ENCODE assay signal across 14 cellular contexts in genomic region chr10:26792780-26793495, GRCh38.
DNase-seq lines count a peak whose midpoint lies in the region; ATAC-seq, FAIRE-seq and TF ChIP-seq lines count a peak whose summit lies in the region.
"Had no signal": no experiment of that assay in that cellular context is flagged by ENCODE, and none has a peak within 500 bp of the region (broad histone marks: within the 10 kb centered on the region; RNA-seq: fewer than 3 reads in every experiment).

No MANE protein-coding gene starts in this region.

- peaks cover 49% of the 10 kb centered on the region for H3K36me3 Mint-ChIP-seq in activated T-cell treated with anti-CD3 and anti-CD28 coated beads, Interleukin-2, amount 50 U/mL, for 24 hours (ENCODE audit: low read depth)
- peaks cover 29% of the 10 kb centered on the region for H3K36me3 Mint-ChIP-seq in activated T-cell treated with anti-CD3 and anti-CD28 coated beads, Interleukin-2, amount 50 U/mL, for 4 hours (ENCODE audit: insufficient read depth)
- H3K36me3 Mint-ChIP-seq in astrocyte (ENCODE audit: low read depth, unreplicated experiment): peaks cover 11% of the 10 kb centered on the region
- peaks cover 47% of the 10 kb centered on the region for H3K36me3 Mint-ChIP-seq in CD4-positive, alpha-beta T cell (ENCODE audit: low read depth)

- POLR2A ChIA-PET in CD4-positive, alpha-beta T cell (lab: Charles Lee): no interaction called here

- H3K27ac Mint-ChIP-seq in activated T-cell treated with anti-CD3 and anti-CD28 coated beads, Interleukin-2, amount 50 U/mL, for 24 hours: peak overlapping the region; percentile 3
- H3K27ac Mint-ChIP-seq in astrocyte (ENCODE audit: unreplicated experiment): no peak overlapping the region
- no peak overlapping the region for H3K27ac Mint-ChIP-seq in CD4-positive, alpha-beta T cell
- H3K27ac Mint-ChIP-seq: activated naive CD4-positive, alpha-beta T cell treated with anti-CD3 and anti-CD28 coated beads for 36 hours had no signal

- no peak for TF ChIP-seq CTCF in astrocyte (IDR thresholded peaks at IDR 0.05; ENCODE audit: insufficient read depth, low read depth, low read length)
- no peak for TF ChIP-seq CTCF in Peyer's patch (IDR thresholded peaks at IDR 0.05)
- TF ChIP-seq CTCF in prostate gland (IDR thresholded peaks at IDR 0.05): no peak
- no peak for TF ChIP-seq CTCF in CD4-positive, alpha-beta T cell (IDR thresholded peaks at IDR 0.05)

- no peak overlapping the region for H3K4me3 ChIP-seq in astrocyte (ENCODE audit: insufficient read depth, low read depth, low read length)
- H3K4me3 ChIP-seq in Peyer's patch: no peak overlapping the region
- H3K4me3 ChIP-seq in prostate gland: no peak overlapping the region

- TF ChIP-seq POLR2A in Peyer's patch (IDR thresholded peaks at IDR 0.05) (no peak), prostate gland (IDR thresholded peaks at IDR 0.05) (no peak)

- DNase-seq in activated T-cell treated with anti-CD3 and anti-CD28 coated beads, Interleukin-2, amount 50 U/mL, for 24 hours: no peak
- DNase-seq in activated T-cell treated with anti-CD3 and anti-CD28 coated beads, Interleukin-2, amount 50 U/mL, for 4 hours: no peak
- DNase-seq in astrocyte (ENCODE audit: low read depth) (no peak), left lobe of liver (ENCODE audit: low spot score) (no peak), superior temporal gyrus (ENCODE audit: extremely low spot score) (peak; percentile 67), Peyer's patch (no peak), prostate gland (ENCODE audit: low spot score) (no peak)
- no peak for DNase-seq in CD4-positive, alpha-beta T cell
- DNase-seq: 8988T; activated naive CD4-positive, alpha-beta T cell treated with anti-CD3 and anti-CD28 coated beads for 36 hours; KG1; NCI-H1417 treated with DMSO at 0.1 percent for 48 hours had no signal

- H3K4me1 ChIP-seq in astrocyte (ENCODE audit: insufficient read depth, low read length): no peaks in the 10 kb centered on the region
- no peaks in the 10 kb centered on the region for H3K4me1 ChIP-seq in Peyer's patch
- no peaks in the 10 kb centered on the region for H3K4me1 ChIP-seq in prostate gland (replicated peaks)

- no peaks in the 10 kb centered on the region for H3K27me3 Mint-ChIP-seq in activated T-cell treated with anti-CD3 and anti-CD28 coated beads, Interleukin-2, amount 50 U/mL, for 24 hours
- H3K27me3 Mint-ChIP-seq in activated T-cell treated with anti-CD3 and anti-CD28 coated beads, Interleukin-2, amount 50 U/mL, for 4 hours (ENCODE audit: low read depth): no peaks in the 10 kb centered on the region
- H3K27me3 Mint-ChIP-seq in astrocyte (ENCODE audit: low read depth, unreplicated experiment): no peaks in the 10 kb centered on the region
- H3K27me3 Mint-ChIP-seq in CD4-positive, alpha-beta T cell: no peaks in the 10 kb centered on the region

- ATAC-seq in activated T-cell treated with anti-CD3 and anti-CD28 coated beads, Interleukin-2, amount 50 U/mL, for 4 hours: no peak
- peak; percentile 60 for ATAC-seq in left lobe of liver
- no peak for ATAC-seq in CD4-positive, alpha-beta T cell (ENCODE audit: poor library complexity)

- H2AFZ ChIP-seq in astrocyte (ENCODE audit: low read depth, low read length): no peak overlapping the region

- peaks cover 91% of the 10 kb centered on the region for H3K79me2 ChIP-seq in astrocyte (ENCODE audit: insufficient read depth, low read length)

- peak; percentile 79 for FAIRE-seq in astrocyte (lab: Jason Lieb, UNC)

- H4K20me1 ChIP-seq in astrocyte (ENCODE audit: insufficient read depth, low read length): peaks cover 63% of the 10 kb centered on the region

- peaks cover 9% of the 10 kb centered on the region for H3K9me3 Mint-ChIP-seq in activated T-cell treated with anti-CD3 and anti-CD28 coated beads, Interleukin-2, amount 50 U/mL, for 24 hours
- peaks cover 8% of the 10 kb centered on the region for H3K9me3 Mint-ChIP-seq in activated T-cell treated with anti-CD3 and anti-CD28 coated beads, Interleukin-2, amount 50 U/mL, for 4 hours
- no peaks in the 10 kb centered on the region for H3K9me3 Mint-ChIP-seq in astrocyte (ENCODE audit: unreplicated experiment)
- H3K9me3 Mint-ChIP-seq in CD4-positive, alpha-beta T cell: peaks cover 3% of the 10 kb centered on the region

- H3K9me3 ChIP-seq in astrocyte (ENCODE audit: insufficient read depth, low read depth, low read length): no peaks in the 10 kb centered on the region
- H3K9me3 ChIP-seq in Peyer's patch: peaks cover 0 to 6% (median 0%) of the 10 kb centered on the region in 4 donors
- no peaks in the 10 kb centered on the region for H3K9me3 ChIP-seq in prostate gland
- H3K9me3 ChIP-seq in CD4-positive, alpha-beta T cell (ENCODE audit: control insufficient read depth, low read length): no peaks in the 10 kb centered on the region

- H3K4me1 Mint-ChIP-seq in activated T-cell treated with anti-CD3 and anti-CD28 coated beads, Interleukin-2, amount 50 U/mL, for 24 hours (ENCODE audit: low read depth): peaks cover 51% of the 10 kb centered on the region
- peaks cover 44% of the 10 kb centered on the region for H3K4me1 Mint-ChIP-seq in activated T-cell treated with anti-CD3 and anti-CD28 coated beads, Interleukin-2, amount 50 U/mL, for 4 hours (ENCODE audit: low read depth)
- H3K4me1 Mint-ChIP-seq in astrocyte (ENCODE audit: low read depth, unreplicated experiment): peaks cover 14% of the 10 kb centered on the region
- peaks cover 62% of the 10 kb centered on the region for H3K4me1 Mint-ChIP-seq in CD4-positive, alpha-beta T cell (ENCODE audit: low read depth)

- 32% methylated on average over 2 of the region's 2 CpGs for WGBS in prostate gland

- H3K9ac ChIP-seq in astrocyte (ENCODE audit: low read length): no peak overlapping the region

- intact Hi-C loops in prostate gland (cut with DNase I): no loop called here
- intact Hi-C loops in CD4-positive, alpha-beta T cell (cut with DNase I, micrococcal nuclease): no loop called here

- no peak overlapping the region for H3K27ac ChIP-seq in astrocyte (ENCODE audit: low read depth, low read length)
- no peak overlapping the region for H3K27ac ChIP-seq in Peyer's patch
- no peak overlapping the region for H3K27ac ChIP-seq in prostate gland
- H3K27ac ChIP-seq in CD4-positive, alpha-beta T cell (ENCODE audit: low read depth, low read length): no peak overlapping the region
- H3K27ac ChIP-seq: C4-2B, HL-60 had no signal

- CTCF ChIA-PET in CD4-positive, alpha-beta T cell (lab: Charles Lee): interaction anchor here (0.6 to 1.0 kb wide), 2 partner anchors 18 to 41 kb away, joined by 3 to 4 read pairs; no protein-coding TSS in a partner anchor

- H3K4me3 Mint-ChIP-seq in activated T-cell treated with anti-CD3 and anti-CD28 coated beads, Interleukin-2, amount 50 U/mL, for 24 hours: no peak overlapping the region
- H3K4me3 Mint-ChIP-seq in activated T-cell treated with anti-CD3 and anti-CD28 coated beads, Interleukin-2, amount 50 U/mL, for 4 hours: no peak overlapping the region
- H3K4me3 Mint-ChIP-seq in astrocyte (ENCODE audit: unreplicated experiment): no peak overlapping the region
- H3K4me3 Mint-ChIP-seq in CD4-positive, alpha-beta T cell: no peak overlapping the region
- H3K4me3 Mint-ChIP-seq: activated naive CD4-positive, alpha-beta T cell treated with anti-CD3 and anti-CD28 coated beads for 36 hours had no signal

- H3K4me2 ChIP-seq in astrocyte (ENCODE audit: low read length): no peak overlapping the region

- H3K27me3 ChIP-seq in astrocyte (ENCODE audit: insufficient read depth, low read length) (no peaks in the 10 kb centered on the region), Peyer's patch (no peaks in the 10 kb centered on the region), prostate gland (replicated peaks; ENCODE audit: insufficient read depth) (no peaks in the 10 kb centered on the region)
- H3K27me3 ChIP-seq in CD4-positive, alpha-beta T cell (ENCODE audit: control insufficient read depth, insufficient read depth, low read length): no peaks in the 10 kb centered on the region

- H3K36me3 ChIP-seq in astrocyte (ENCODE audit: insufficient read depth, low read length) (no peaks in the 10 kb centered on the region), Peyer's patch (no peaks in the 10 kb centered on the region), prostate gland (no peaks in the 10 kb centered on the region)
